10 cellular contexts compared by ENCODE assay signal in the genomic region with DNA sequence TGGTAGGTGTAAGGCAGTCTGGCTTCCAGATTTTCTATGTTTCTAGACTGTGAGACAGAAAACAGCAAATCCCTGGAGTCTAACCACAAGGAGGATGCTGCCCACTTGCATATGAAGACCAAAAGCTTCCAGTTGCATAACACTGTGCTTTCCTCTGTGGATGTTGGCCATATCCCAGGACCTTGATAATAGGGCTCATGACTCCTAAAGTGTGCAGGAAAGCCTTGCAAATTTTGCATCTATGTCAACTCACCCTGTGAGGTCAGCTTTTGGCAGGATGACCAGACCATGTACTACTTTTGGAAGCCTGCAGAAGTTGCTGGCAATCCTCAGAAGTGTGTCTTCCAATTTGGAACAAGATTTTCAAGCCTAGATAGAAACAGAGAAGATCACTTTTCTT.
A peak's percentile ranks its signal among the peaks of the same experiment; 100 is the strongest.
DNase-seq lines count a peak whose midpoint lies in the region; ATAC-seq, FAIRE-seq and TF ChIP-seq lines count a peak whose summit lies in the region.
"Had no signal": no experiment of that assay in that cellular context is flagged by ENCODE, and none has a peak within 500 bp of the region (broad histone marks: within the 10 kb centered on the region; RNA-seq: fewer than 3 reads in every experiment).

No MANE protein-coding gene starts in this region.

- TF ChIP-seq POLR2A in endothelial cell of umbilical vein (IDR thresholded peaks at IDR 0.05; ENCODE audit: low read depth, low read length) (no peak), uterus (IDR thresholded peaks at IDR 0.05) (no peak)

- no peak for TF ChIP-seq CTCF in endothelial cell of umbilical vein (IDR thresholded peaks at IDR 0.05; ENCODE audit: extremely low read depth in 1 of 2, insufficient read depth in 1 of 2, low read depth in 1 of 2, low read length in 2 of 2)
- TF ChIP-seq CTCF in uterus (IDR thresholded peaks at IDR 0.05): no peak

- POLR2A ChIA-PET in endothelial cell of umbilical vein (lab: Charles Lee): no interaction called here

- no peak overlapping the region for H3K9ac ChIP-seq in endothelial cell of umbilical vein (replicated peaks; ENCODE audit: extremely low read depth, insufficient read depth, low read length)

- H2AFZ ChIP-seq in endothelial cell of umbilical vein (ENCODE audit: low read depth, low read length): no peak overlapping the region

- CTCF ChIA-PET in endothelial cell of umbilical vein (lab: Charles Lee): interaction anchor here (2.2 kb wide), 1 partner anchor 33 kb away, joined by 7 read pairs; no protein-coding TSS in a partner anchor

- peaks cover 7% of the 10 kb centered on the region for H3K4me1 ChIP-seq in endothelial cell of umbilical vein (ENCODE audit: control insufficient read depth, extremely low read depth, insufficient read depth, low read length)
- no peaks in the 10 kb centered on the region for H3K4me1 ChIP-seq in uterus

- no peak overlapping the region for H3K27ac ChIP-seq in endothelial cell of umbilical vein (ENCODE audit: insufficient read depth, low read depth, low read length)
- no peak overlapping the region for H3K27ac ChIP-seq in uterus

- FAIRE-seq in endothelial cell of umbilical vein (lab: Jason Lieb, UNC): no peak

- dilution Hi-C loops in endothelial cell of umbilical vein (cut with MboI; ENCODE audit: extremely low pct_ligation_motif_present, low sequenced_read_pairs): no loop called here

- H3K9me3 ChIP-seq in MG63 (peaks cover 3% of the 10 kb centered on the region; the same call in 1 of the 2 replicates), endothelial cell of umbilical vein (replicated peaks; ENCODE audit: control insufficient read depth, insufficient read depth, low read length) (no peaks in the 10 kb centered on the region), uterus (no peaks in the 10 kb centered on the region)

- intact Hi-C loops in endothelial cell of umbilical vein (cut with micrococcal nuclease): no loop called here
- intact Hi-C loops in uterus (cut with DNase I; ENCODE audit: low total_unique reads): no loop called here

- H3K4me2 ChIP-seq in endothelial cell of umbilical vein (ENCODE audit: insufficient read depth, low read length): no peak overlapping the region

- no peaks in the 10 kb centered on the region for H3K36me3 ChIP-seq in MG63
- H3K36me3 ChIP-seq in endothelial cell of umbilical vein (ENCODE audit: control insufficient read depth in 2 of 2, extremely low read depth in 1 of 2, insufficient read depth in 2 of 2, low read length in 2 of 2): no peaks in the 10 kb centered on the region
- H3K36me3 ChIP-seq in uterus: no peaks in the 10 kb centered on the region

- no peak overlapping the region for H3K4me3 ChIP-seq in MG63
- H3K4me3 ChIP-seq in endothelial cell of umbilical vein (replicated peaks in 1 of 3; ENCODE audit: insufficient read depth in 1 of 3, low read depth in 1 of 3, low read length in 3 of 3): no peak overlapping the region
- H3K4me3 ChIP-seq in uterus: no peak overlapping the region
- H3K4me3 ChIP-seq: dorsolateral prefrontal cortex had no signal

- H3K79me2 ChIP-seq in endothelial cell of umbilical vein (ENCODE audit: control insufficient read depth, insufficient read depth, low read length): no peaks in the 10 kb centered on the region

- H3K9me1 ChIP-seq in endothelial cell of umbilical vein (replicated peaks; ENCODE audit: control insufficient read depth, extremely low read depth, insufficient read depth, low read length): no peaks in the 10 kb centered on the region

- DNase-seq in MG63 (peak; percentile 93), endothelial cell of umbilical vein (ENCODE audit: low read depth, low spot score) (peak; percentile 37), medulla oblongata (ENCODE audit: extremely low spot score) (peak; percentile 64), uterus (peak; percentile 48 to 49), NCI-H187 treated with DMSO at 0.1 percent for 48 hours (lab: John Stamatoyannopoulos, UW) (no peak)
- no peak for DNase-seq in activated effector memory CD4-positive, alpha-beta T cell treated with anti-CD3 and anti-CD28 coated beads, Interleukin-2, amount 50 U/mL, for 16 hours
- DNase-seq: kidney glomerular epithelial cell, SHP77 treated with DMSO at 0.1 percent for 48 hours had no signal

- H3K27me3 ChIP-seq in MG63 (no peaks in the 10 kb centered on the region), endothelial cell of umbilical vein (ENCODE audit: control insufficient read depth in 2 of 2, insufficient read depth in 2 of 2, low read length in 2 of 2) (no peaks in the 10 kb centered on the region), uterus (no peaks in the 10 kb centered on the region)
- H3K27me3 ChIP-seq: dorsolateral prefrontal cortex had no signal

- H4K20me1 ChIP-seq in endothelial cell of umbilical vein (replicated peaks; ENCODE audit: control insufficient read depth, extremely low read depth, insufficient read depth, low read length): no peaks in the 10 kb centered on the region

- no TSS peak for BruUV-seq in endothelial cell of umbilical vein (replicated peaks; lab: Mats Ljungman, UMichigan)

- no peak for ATAC-seq in HG02938 (IDR thresholded peaks at IDR 0.05; ENCODE audit: unreplicated experiment)

TF ChIP-seq in endothelial cell of umbilical vein, 7 proteins besides CTCF, POLR2A, EP300 and RAD21:
- TF ChIP-seq GATA2 (IDR thresholded peaks at IDR 0.05; ENCODE audit: insufficient read depth, insufficient read length, low read depth, low read length): no peak
- no peak for TF ChIP-seq JUN (IDR thresholded peaks at IDR 0.05; ENCODE audit: borderline replicate concordance, insufficient read depth, insufficient read length, low read depth)
- no peak for TF ChIP-seq MYC (IDR thresholded peaks at IDR 0.05; ENCODE audit: low read depth, low read length)
- TF ChIP-seq FOS (IDR thresholded peaks at IDR 0.05; ENCODE audit: borderline replicate concordance, insufficient read depth, low read length): no peak
- TF ChIP-seq POLR2AphosphoS5 (IDR thresholded peaks at IDR 0.05; ENCODE audit: insufficient read depth, low read depth, low read length): no peak

Comparison
In these comparisons a context has a peak if more than half of its experiments do, and no peak if none do; other contexts are left out.
1. DNase-seq: peak in MG63 (single experiment), endothelial cell of umbilical vein (single experiment), medulla oblongata (single experiment) and uterus (2 of 2); none in activated effector memory CD4-positive, alpha-beta T cell treated with anti-CD3 and anti-CD28 coated beads, Interleukin-2, amount 50 U/mL, for 16 hours (single experiment) and NCI-H187 treated with DMSO at 0.1 percent for 48 hours (single experiment).